In genomic region chr18:24632158-24632988, GRCh38 we compare ENCODE assay signal across 22 cellular contexts.
DNase-seq lines count a peak whose midpoint lies in the region; TF ChIP-seq lines count a peak whose summit lies in the region.
"Had no signal": no experiment of that assay in that cellular context is flagged by ENCODE, and none has a peak within 500 bp of the region (broad histone marks: within the 10 kb centered on the region; RNA-seq: fewer than 3 reads in every experiment).

No MANE protein-coding gene starts in this region.

- H3K79me1 ChIP-seq in mesendoderm (ENCODE audit: low read length) = no peaks in the 10 kb centered on the region

- WGBS in mesendoderm (ENCODE audit: extremely low coverage, insufficient coverage, low lambda C conversion rate) = no CpG with 5 or more reads among the region's 15 CpGs

- H2BK15ac ChIP-seq in mesendoderm (replicated peaks; ENCODE audit: low read depth) = no peak overlapping the region

- no peaks in the 10 kb centered on the region for H3K79me2 ChIP-seq in mesendoderm (ENCODE audit: control insufficient read depth, insufficient read depth, low read length)

- H3K4me3 ChIP-seq in mesendoderm (ENCODE audit: low read length) = no peak overlapping the region
- H3K4me3 ChIP-seq: K562, MG63 had no signal

- H3K23ac ChIP-seq in mesendoderm (ENCODE audit: low read length) = no peak overlapping the region

- TF ChIP-seq CTCF in progenitor cell of endocrine pancreas (IDR thresholded peaks at IDR 0.05; ENCODE audit: unreplicated experiment) = no peak

- no peak overlapping the region for H2AK5ac ChIP-seq in mesendoderm (ENCODE audit: low read length)

- no peak overlapping the region for H3K9ac ChIP-seq in mesendoderm (ENCODE audit: low read length)

- H3K4me1 ChIP-seq in mesendoderm (ENCODE audit: control insufficient read depth, low read depth, low read length) = no peaks in the 10 kb centered on the region
- H3K4me1 ChIP-seq: foreskin keratinocyte had no signal

- no peak overlapping the region for H3K27ac Mint-ChIP-seq in progenitor cell of endocrine pancreas
- H3K27ac Mint-ChIP-seq: activated B cell treated with CpG ODN at 0.5 μM for 24 hours; activated naive CD8-positive, alpha-beta T cell treated with anti-CD3 and anti-CD28 coated beads for 36 hours; CD8-positive, alpha-beta memory T cell had no signal

- H3K9me3 Mint-ChIP-seq in progenitor cell of endocrine pancreas (ENCODE audit: low read depth) = no peaks in the 10 kb centered on the region
- H3K9me3 Mint-ChIP-seq: activated B cell treated with CpG ODN at 0.5 μM for 24 hours; activated naive CD8-positive, alpha-beta T cell treated with anti-CD3 and anti-CD28 coated beads for 36 hours; CD8-positive, alpha-beta memory T cell; H9 had no signal

- no peak overlapping the region for H3K18ac ChIP-seq in mesendoderm (ENCODE audit: low read length)

- DNase-seq in DMS153 treated with DMSO at 0.1 percent for 48 hours (lab: John Stamatoyannopoulos, UW; ENCODE audit: unreplicated experiment) (peak; percentile 54), NCI-H1092 (lab: John Stamatoyannopoulos, UW) (peak; percentile 80), NCI-H82 (lab: John Stamatoyannopoulos, UW) (peak; percentile 98), mesendoderm (no peak), occipital lobe (lab: John Stamatoyannopoulos, UW) (no peak), AG08395 (ENCODE audit: low spot score) (no peak), progenitor cell of endocrine pancreas (ENCODE audit: low spot score, unreplicated experiment) (no peak)
- DNase-seq: activated B cell treated with CpG ODN at 0.5 μM for 24 hours; activated CD4-positive, alpha-beta T cell treated with anti-CD3 and anti-CD28 coated beads, Interleukin-2, amount 50 U/mL, for 4 hours; activated CD8-positive, alpha-beta memory T cell treated with anti-CD3 and anti-CD28 coated beads, Interleukin-2, amount 50 U/mL, for 4 hours; activated naive CD8-positive, alpha-beta T cell treated with anti-CD3 and anti-CD28 coated beads for 36 hours; CD8-positive, alpha-beta memory T cell; DND-41; effector CD4-positive, alpha-beta T cell; foreskin keratinocyte; NCI-H1694 treated with DMSO at 0.1 percent for 48 hours; RPMI8226; stimulated activated CD4-positive, alpha-beta T cell treated with anti-CD3 and anti-CD28 coated beads, Interleukin-4, amount 100 ng/mL, for 24 hours; stimulated activated naive CD4-positive, alpha-beta T cell treated with Interleukin-2 at 50 U/mL for 16 hours had no signal

- H3K4me2 ChIP-seq in mesendoderm (ENCODE audit: low read length) = peak overlapping the region; percentile 12

- H3K56ac ChIP-seq in mesendoderm (ENCODE audit: low read length) = no peak overlapping the region

- no peaks in the 10 kb centered on the region for H3K27me3 ChIP-seq in mesendoderm (ENCODE audit: insufficient read depth, low read length, poor library complexity)
- H3K27me3 ChIP-seq: foreskin keratinocyte, MG63 had no signal

- no peak overlapping the region for H2BK120ac ChIP-seq in mesendoderm (ENCODE audit: low read depth, low read length)

- no peak overlapping the region for H4K5ac ChIP-seq in mesendoderm (ENCODE audit: low read length)

- H4K8ac ChIP-seq in mesendoderm (ENCODE audit: low read depth, low read length) = no peak overlapping the region

- H3K36me3 ChIP-seq in mesendoderm (ENCODE audit: control insufficient read depth, insufficient read depth, low read length) = no peaks in the 10 kb centered on the region
- H3K36me3 ChIP-seq: MG63 had no signal

- no peak overlapping the region for H3K4ac ChIP-seq in mesendoderm (ENCODE audit: low read depth, low read length)

- H3K4me3 Mint-ChIP-seq in progenitor cell of endocrine pancreas (ENCODE audit: low read depth) = no peak overlapping the region
- H3K4me3 Mint-ChIP-seq: activated B cell treated with CpG ODN at 0.5 μM for 24 hours; activated naive CD8-positive, alpha-beta T cell treated with anti-CD3 and anti-CD28 coated beads for 36 hours; CD8-positive, alpha-beta memory T cell; H9 had no signal

- H3K27ac ChIP-seq in mesendoderm (ENCODE audit: low read depth, low read length) = no peak overlapping the region
- H3K27ac ChIP-seq: foreskin keratinocyte had no signal

- no peak overlapping the region for H2BK5ac ChIP-seq in mesendoderm (ENCODE audit: low read length)

- H3K27me3 Mint-ChIP-seq in progenitor cell of endocrine pancreas = peaks cover 10% of the 10 kb centered on the region
- H3K27me3 Mint-ChIP-seq: activated naive CD8-positive, alpha-beta T cell treated with anti-CD3 and anti-CD28 coated beads for 36 hours had no signal

- H3K4me1 Mint-ChIP-seq in progenitor cell of endocrine pancreas (ENCODE audit: low read depth) = no peaks in the 10 kb centered on the region
- H3K4me1 Mint-ChIP-seq: activated B cell treated with CpG ODN at 0.5 μM for 24 hours; activated naive CD8-positive, alpha-beta T cell treated with anti-CD3 and anti-CD28 coated beads for 36 hours; CD8-positive, alpha-beta memory T cell had no signal

- no peaks in the 10 kb centered on the region for H3K36me3 Mint-ChIP-seq in progenitor cell of endocrine pancreas (ENCODE audit: insufficient read depth)
- H3K36me3 Mint-ChIP-seq: activated naive CD8-positive, alpha-beta T cell treated with anti-CD3 and anti-CD28 coated beads for 36 hours; CD8-positive, alpha-beta memory T cell had no signal

Comparison
In these comparisons a context has a peak if more than half of its experiments do, and no peak if none do; other contexts are left out.
1. DNase-seq: peak in DMS153 treated with DMSO at 0.1 percent for 48 hours (single experiment), NCI-H1092 (single experiment) and NCI-H82 (single experiment); none in mesendoderm (single experiment), occipital lobe (single experiment), AG08395 (single experiment) and progenitor cell of endocrine pancreas (single experiment).